Comparison of ENCODE assay signal across 10 cellular contexts in the genomic region with DNA sequence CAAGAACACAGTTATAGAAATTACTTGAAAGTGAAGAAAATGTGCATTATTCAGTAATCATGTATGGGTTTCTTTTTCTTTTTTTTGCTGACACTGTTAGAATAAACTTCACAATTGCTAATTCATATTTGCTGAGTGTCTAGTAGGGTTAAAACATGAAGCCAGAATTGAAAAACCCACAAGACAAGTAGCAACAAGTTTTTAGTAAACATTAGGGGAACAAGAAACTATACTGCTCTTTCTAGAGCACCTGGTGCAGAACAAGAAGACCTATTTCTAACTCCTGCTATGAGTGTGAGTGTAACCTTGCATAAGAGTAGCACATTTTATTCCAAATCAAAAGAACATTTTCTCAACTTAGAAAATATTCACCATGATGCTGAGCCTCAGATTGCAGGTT.
DNase-seq lines count a peak whose midpoint lies in the region; ATAC-seq lines count a peak whose summit lies in the region.
"Had no signal": no experiment of that assay in that cellular context is flagged by ENCODE, and none has a peak within 500 bp of the region (broad histone marks: within the 10 kb centered on the region; RNA-seq: fewer than 3 reads in every experiment).

No MANE protein-coding gene starts in this region.

- ATAC-seq in GM18517 (IDR thresholded peaks at IDR 0.05; ENCODE audit: unreplicated experiment): peak; percentile 90
- ATAC-seq in GM19468 (IDR thresholded peaks at IDR 0.05; ENCODE audit: extremely low read depth, unreplicated experiment): peak; percentile 64
- ATAC-seq in HG03095 (IDR thresholded peaks at IDR 0.05; ENCODE audit: unreplicated experiment): peak; percentile 76
- no peak for ATAC-seq in activated naive CD8-positive, alpha-beta T cell treated with anti-CD3 and anti-CD28 coated beads, Interleukin-2, amount 50 U/mL, for 24 hours
- ATAC-seq: T-cell had no signal

- H3K4me3 Mint-ChIP-seq in activated naive CD8-positive, alpha-beta T cell treated with anti-CD3 and anti-CD28 coated beads, Interleukin-2, amount 50 U/mL, for 24 hours: peak overlapping the region; percentile 46

- peaks cover 84% of the 10 kb centered on the region for H3K4me1 Mint-ChIP-seq in activated naive CD8-positive, alpha-beta T cell treated with anti-CD3 and anti-CD28 coated beads, Interleukin-2, amount 50 U/mL, for 24 hours

- H3K9me3 Mint-ChIP-seq in activated naive CD8-positive, alpha-beta T cell treated with anti-CD3 and anti-CD28 coated beads, Interleukin-2, amount 50 U/mL, for 24 hours: peaks cover 14% of the 10 kb centered on the region

- DNase-seq in activated naive CD8-positive, alpha-beta T cell treated with anti-CD3 and anti-CD28 coated beads, Interleukin-2, amount 50 U/mL, for 24 hours: no peak
- DNase-seq in islet precursor cell (no peak), NCI-H1092 (lab: John Stamatoyannopoulos, UW) (no peak), retina (no peak), HuH-7.5 (ENCODE audit: low spot score) (no peak)
- DNase-seq: aorta, T-cell had no signal

- no peaks in the 10 kb centered on the region for H3K27me3 Mint-ChIP-seq in activated naive CD8-positive, alpha-beta T cell treated with anti-CD3 and anti-CD28 coated beads, Interleukin-2, amount 50 U/mL, for 24 hours
- H3K27me3 Mint-ChIP-seq: T-cell had no signal

- H3K36me3 Mint-ChIP-seq in activated naive CD8-positive, alpha-beta T cell treated with anti-CD3 and anti-CD28 coated beads, Interleukin-2, amount 50 U/mL, for 24 hours (ENCODE audit: low read depth): peaks cover 31% of the 10 kb centered on the region

- H3K27ac Mint-ChIP-seq in activated naive CD8-positive, alpha-beta T cell treated with anti-CD3 and anti-CD28 coated beads, Interleukin-2, amount 50 U/mL, for 24 hours: peak overlapping the region; percentile 95
